27 cellular contexts compared by ENCODE assay signal in the genomic region with DNA sequence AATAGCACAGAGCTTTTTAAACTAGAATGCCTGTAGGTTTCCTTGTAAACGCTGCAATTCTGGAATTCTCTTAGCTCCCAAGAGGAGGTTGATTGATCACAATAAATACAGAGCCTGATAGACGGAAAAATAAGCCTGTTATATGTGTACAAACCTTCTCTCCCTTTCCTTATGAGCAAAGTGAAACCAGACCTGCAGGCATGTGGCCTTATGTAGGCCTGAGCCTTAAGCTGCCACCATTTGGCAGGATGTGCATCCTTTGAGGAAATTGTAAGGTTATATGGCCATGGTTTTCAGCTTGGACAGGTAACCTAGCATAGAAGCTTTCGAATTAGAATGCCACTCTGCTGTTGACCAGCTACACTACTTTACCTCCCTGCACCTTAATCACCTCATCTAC. TPM values are rescaled to one million over a fixed set of nuclear protein-coding genes. Genes with fewer than 3 reads are reported as not detected.
A peak's percentile ranks its signal among the peaks of the same experiment; 100 is the strongest.
DNase-seq lines count a peak whose midpoint lies in the region; ATAC-seq, FAIRE-seq and TF ChIP-seq lines count a peak whose summit lies in the region.
"Had no signal": no experiment of that assay in that cellular context is flagged by ENCODE, and none has a peak within 500 bp of the region (broad histone marks: within the 10 kb centered on the region; RNA-seq: fewer than 3 reads in every experiment).

No MANE protein-coding gene starts in this region.

- no peaks in the 10 kb centered on the region for H3K79me1 ChIP-seq in mesenchymal stem cell (replicated peaks; ENCODE audit: low read length, poor library complexity, severe bottlenecking)

- H3K4me1 ChIP-seq in Loucy (ENCODE audit: insufficient read depth, low read length, poor library complexity, severe bottlenecking): peaks cover 9% of the 10 kb centered on the region
- H3K4me1 ChIP-seq in colonic mucosa: peaks cover 8% of the 10 kb centered on the region
- H3K4me1 ChIP-seq in mesenchymal stem cell (ENCODE audit: control insufficient read depth, insufficient read depth, low read depth, low read length): no peaks in the 10 kb centered on the region
- H3K4me1 ChIP-seq in small intestine (ENCODE audit: control insufficient read depth in 2 of 2, insufficient read depth in 1 of 2, low read depth in 1 of 2, low read length in 1 of 2): peaks cover 2 to 13% of the 10 kb centered on the region in 2 donors
- H3K4me1 ChIP-seq: HAP-1, SJCRH30 had no signal

- ATAC-seq in HG03139 (IDR thresholded peaks at IDR 0.05; ENCODE audit: unreplicated experiment): no peak
- ATAC-seq: GM23338 had no signal

- no peaks in the 10 kb centered on the region for H4K20me1 ChIP-seq in Loucy (ENCODE audit: insufficient read depth, low read length, poor library complexity, severe bottlenecking)

- H3K27ac Mint-ChIP-seq in immature natural killer cell: no peak overlapping the region
- H3K27ac Mint-ChIP-seq: GM23338 had no signal

- H3K4me1 Mint-ChIP-seq in immature natural killer cell: no peaks in the 10 kb centered on the region
- H3K4me1 Mint-ChIP-seq: CD8-positive, alpha-beta memory T cell had no signal

- H3K27me3 ChIP-seq in Loucy (ENCODE audit: insufficient read depth, low read length, poor library complexity, severe bottlenecking): no peaks in the 10 kb centered on the region
- H3K27me3 ChIP-seq in colonic mucosa: no peaks in the 10 kb centered on the region
- peaks cover 10 to 23% of the 10 kb centered on the region in 2 experiments for H3K27me3 ChIP-seq in mesenchymal stem cell (ENCODE audit: control insufficient read depth in 1 of 2, insufficient read depth in 1 of 2, low read length in 2 of 2)
- no peaks in the 10 kb centered on the region for H3K27me3 ChIP-seq in small intestine (ENCODE audit: control insufficient read depth in 2 of 2, insufficient read depth in 2 of 2, low read length in 2 of 2)
- H3K27me3 ChIP-seq: SJCRH30 had no signal

- H3F3A ChIP-seq in Loucy (ENCODE audit: low read depth): no peaks in the 10 kb centered on the region

- H2BK5ac ChIP-seq in mesenchymal stem cell (ENCODE audit: low read depth, low read length, poor library complexity, severe bottlenecking): no peak overlapping the region

- H2BK120ac ChIP-seq in mesenchymal stem cell (ENCODE audit: low read depth, low read length): peak overlapping the region; percentile 27

- no peaks in the 10 kb centered on the region for H3K36me3 Mint-ChIP-seq in immature natural killer cell
- H3K36me3 Mint-ChIP-seq: CD8-positive, alpha-beta memory T cell had no signal

- H3K27ac ChIP-seq in colonic mucosa (peak overlapping the region; percentile 79), mesenchymal stem cell (ENCODE audit: low read length, poor library complexity, severe bottlenecking) (no peak overlapping the region), small intestine (ENCODE audit: low read depth in 1 of 2, low read length in 1 of 2) (peak overlapping the region in 1 of 2 donors; percentile 85)
- H3K27ac ChIP-seq: KMS-11, SJCRH30 had no signal

- no peak overlapping the region for H3K4me2 ChIP-seq in Loucy (ENCODE audit: low read depth, low read length, poor library complexity, severe bottlenecking)
- no peak overlapping the region for H3K4me2 ChIP-seq in mesenchymal stem cell (ENCODE audit: low read length, poor library complexity, severe bottlenecking)
- H3K4me2 ChIP-seq: GM23338, KMS-11 had no signal

- DNase-seq in colonic mucosa (no peak), mesenchymal stem cell (peak; percentile 38), small intestine (peak; percentile 15), immature natural killer cell (no peak), GM12891 (ENCODE audit: insufficient read length, low spot score) (no peak)
- DNase-seq in effector CD4-positive, alpha-beta T cell: no peak
- DNase-seq: ACHN; C1 segment of cervical spinal cord; CD8-positive, alpha-beta memory T cell; EL; GF-D8; IMR-90; MV-4-11; NCI-H1105 treated with DMSO at 0.1 percent for 48 hours; NCI-H1694; NCI-H2081 treated with DMSO at 0.1 percent for 48 hours; NCI-H2171 treated with DMSO at 0.1 percent for 48 hours; NCI-H524 treated with DMSO at 0.1 percent for 48 hours; SJCRH30 had no signal

- H3K9me3 Mint-ChIP-seq in immature natural killer cell: peaks cover 0 to 2% (median 0%) of the 10 kb centered on the region in 6 donors
- H3K9me3 Mint-ChIP-seq: CD8-positive, alpha-beta memory T cell; GM23338 had no signal

- peak overlapping the region; percentile 7 for H4K91ac ChIP-seq in mesenchymal stem cell (ENCODE audit: low read length)

- H3K14ac ChIP-seq in mesenchymal stem cell (ENCODE audit: low read length in 2 of 2): no peak overlapping the region

- H3K9me2 ChIP-seq in Loucy (replicated peaks; ENCODE audit: low read depth, low read length): no peaks in the 10 kb centered on the region

- no peak for TF ChIP-seq POLR2A in GM12891 (IDR thresholded peaks at IDR 0.05; ENCODE audit: low read depth, low read length)

- FAIRE-seq in small intestine (lab: Jason Lieb, UNC) (no peak), GM12891 (lab: Jason Lieb, UNC) (no peak)
- FAIRE-seq: D721Med, RCC 7860 had no signal

- peak overlapping the region; percentile 73; the same call in 1 of the 2 replicates for H2AFZ ChIP-seq in Loucy (ENCODE audit: low read length)
- no peak overlapping the region for H2AFZ ChIP-seq in mesenchymal stem cell (ENCODE audit: low read depth, low read length)
- H2AFZ ChIP-seq: GM23338 had no signal

- peak overlapping the region in 1 of 2 experiments; percentile 34 for H3K18ac ChIP-seq in mesenchymal stem cell (ENCODE audit: low read depth in 1 of 2, low read length in 2 of 2)

- H3K4ac ChIP-seq in mesenchymal stem cell (ENCODE audit: low read depth in 1 of 2, low read length in 2 of 2): peak overlapping the region; percentile 66 to 73

- H3K23ac ChIP-seq in mesenchymal stem cell (ENCODE audit: low read length in 2 of 2): no peak overlapping the region

- peak overlapping the region in 1 of 2 experiments; percentile 37 for H2BK12ac ChIP-seq in mesenchymal stem cell (ENCODE audit: low read length in 2 of 2)

- intact Hi-C loops in colonic mucosa (cut with DNase I): no loop called here

- peak overlapping the region; percentile 29 for H3K9ac ChIP-seq in Loucy (ENCODE audit: low read depth, low read length, poor library complexity, severe bottlenecking)
- peak overlapping the region in 1 of 2 donors; percentile 35 for H3K9ac ChIP-seq in colonic mucosa (ENCODE audit: low read depth in 2 of 2, low read length in 2 of 2)
- H3K9ac ChIP-seq in mesenchymal stem cell (ENCODE audit: low read length): no peak overlapping the region
- H3K9ac ChIP-seq: KMS-11 had no signal

- H4K8ac ChIP-seq in mesenchymal stem cell (ENCODE audit: low read length): peak overlapping the region; percentile 27

- no peaks in the 10 kb centered on the region for H3K9me3 ChIP-seq in Loucy (ENCODE audit: insufficient read depth, low read depth, low read length)
- no peaks in the 10 kb centered on the region for H3K9me3 ChIP-seq in colonic mucosa
- no peaks in the 10 kb centered on the region for H3K9me3 ChIP-seq in mesenchymal stem cell (ENCODE audit: control insufficient read depth, low read length)
- H3K9me3 ChIP-seq in small intestine (ENCODE audit: control insufficient read depth, low read depth): no peaks in the 10 kb centered on the region
- H3K9me3 ChIP-seq: HAP-1, SJCRH30 had no signal

- no peak overlapping the region for H2AK5ac ChIP-seq in mesenchymal stem cell (ENCODE audit: low read length, severe bottlenecking)

- H3K36me3 ChIP-seq in Loucy (ENCODE audit: insufficient read depth, low read length): no peaks in the 10 kb centered on the region
- no peaks in the 10 kb centered on the region for H3K36me3 ChIP-seq in colonic mucosa
- H3K36me3 ChIP-seq in mesenchymal stem cell (ENCODE audit: control insufficient read depth in 1 of 2, insufficient read depth in 2 of 2, low read depth in 1 of 2, low read length in 2 of 2): no peaks in the 10 kb centered on the region
- peaks cover 0 to 2% of the 10 kb centered on the region in 2 donors for H3K36me3 ChIP-seq in small intestine (ENCODE audit: control insufficient read depth in 2 of 2, insufficient read depth in 2 of 2, low read length in 2 of 2)
- H3K36me3 ChIP-seq: HAP-1, SJCRH30 had no signal

- WGBS in mesenchymal stem cell: 74% methylated on average over 2 of the region's 3 CpGs
- WGBS in small intestine, 3 donors: 60 to 62% (median 61%) methylated on average over 3 of the region's 3 CpGs

- no peak for TF ChIP-seq CTCF in Loucy (conservative IDR thresholded peaks at IDR 0.05; ENCODE audit: low read length)
- no peak for TF ChIP-seq CTCF in colonic mucosa (IDR thresholded peaks at IDR 0.05)

- H3K4me3 ChIP-seq in Loucy (ENCODE audit: low read length, poor library complexity, severe bottlenecking) (no peak overlapping the region), colonic mucosa (no peak overlapping the region), mesenchymal stem cell (ENCODE audit: insufficient read depth in 1 of 2, low read depth in 1 of 2, low read length in 2 of 2) (no peak overlapping the region), small intestine (ENCODE audit: low read depth in 1 of 2, low read length in 2 of 2) (no peak overlapping the region)
- H3K4me3 ChIP-seq: GM23338, HAP-1, SJCRH30 had no signal

- H2BK15ac ChIP-seq in mesenchymal stem cell (ENCODE audit: low read depth, poor library complexity, severe bottlenecking): no peak overlapping the region

- no peaks in the 10 kb centered on the region for H3K79me2 ChIP-seq in Loucy (ENCODE audit: insufficient read depth, low read length)

- no peak overlapping the region for H3K4me3 Mint-ChIP-seq in immature natural killer cell
- H3K4me3 Mint-ChIP-seq: CD8-positive, alpha-beta memory T cell; GM23338 had no signal

- H3K27me3 Mint-ChIP-seq in immature natural killer cell (ENCODE audit: low read depth in 3 of 3): peaks cover 0 to 2% (median 0%) of the 10 kb centered on the region in 3 donors

TF ChIP-seq in GM12891, 5 proteins besides CTCF, POLR2A, EP300 and RAD21:
- no peak for TF ChIP-seq POU2F2 (IDR thresholded peaks at IDR 0.05; ENCODE audit: low read depth, low read length)
- TF ChIP-seq SPI1 (IDR thresholded peaks at IDR 0.05; ENCODE audit: low read depth, low read length): no peak
- TF ChIP-seq PAX5 (IDR thresholded peaks at IDR 0.05; ENCODE audit: insufficient read depth, low read length, severe bottlenecking): no peak
- TF ChIP-seq TAF1 (IDR thresholded peaks at IDR 0.05; ENCODE audit: low read depth, low read length): no peak
- TF ChIP-seq POLR2AphosphoS5 (IDR thresholded peaks at IDR 0.05; ENCODE audit: low read depth, low read length): no peak

RNA-seq across cellular contexts. Expression of a gene that starts 49.1 kb away (rescaled TPM):
- total RNA-seq in colonic mucosa: not detected
- not detected for polyA plus RNA-seq in mesenchymal stem cell (2013, experiment 1 of 2)
- polyA plus RNA-seq in mesenchymal stem cell (2013, experiment 2 of 2): not detected
- polyA plus RNA-seq in small intestine (not detected), immature natural killer cell (not detected)
- polyA plus RNA-seq in GM12891 (2012; ENCODE audit: low read depth, missing spikeins): not detected
- total RNA-seq: CD8-positive, alpha-beta memory T cell; GM23338; IMR-90; OCI-LY7; SJCRH30 had no signal
- polyA plus RNA-seq: CD8-positive, alpha-beta memory T cell; GM23338; IMR-90 had no signal

Comparison
In these comparisons a context has a peak if more than half of its experiments do, and no peak if none do; other contexts are left out.
1. DNase-seq: peak in mesenchymal stem cell (single experiment) and small intestine (single experiment); none in colonic mucosa (single experiment), immature natural killer cell (0 of 3), effector CD4-positive, alpha-beta T cell (single experiment) and GM12891 (single experiment).